11 cellular contexts compared by ENCODE assay signal in genomic region chr7:64046041-64046389, GRCh38. TPM values are rescaled to one million over a fixed set of nuclear protein-coding genes. Genes with fewer than 3 reads are reported as not detected.
DNase-seq lines count a peak whose midpoint lies in the region; ATAC-seq and TF ChIP-seq lines count a peak whose summit lies in the region.
"Had no signal": no experiment of that assay in that cellular context is flagged by ENCODE, and none has a peak within 500 bp of the region (broad histone marks: within the 10 kb centered on the region; RNA-seq: fewer than 3 reads in every experiment).

No MANE protein-coding gene starts in this region.

- ATAC-seq in body of pancreas (no peak), lung (ENCODE audit: insufficient read depth, low FRiP score) (no peak)

- no peak overlapping the region for H3K4me3 Mint-ChIP-seq in neural progenitor cell
- H3K4me3 Mint-ChIP-seq in activated T-helper 2 cell treated with anti-CD3 and anti-CD28 coated beads, Interferon-gamma antibody, Interleukin-2, Interleukin-4, amounts not matched to agents 10 μg/mL and 5 μg/mL and 100 μg/mL, durations not matched to agents 14 hours and 24 hours and 36 hours (ENCODE audit: low read depth), result no peak overlapping the region

- H3K9me3 ChIP-seq in body of pancreas (peaks cover 0 to 6% (median 0%) of the 10 kb centered on the region in 3 donors), lung (ENCODE audit: control insufficient read depth in 2 of 2, insufficient read depth in 1 of 2, low read length in 1 of 2) (peaks cover 0 to 23% of the 10 kb centered on the region in 2 donors), subcutaneous abdominal adipose tissue (ENCODE audit: control insufficient read depth in 5 of 5, low read length in 5 of 5) (peaks cover 0 to 19% (median 9%) of the 10 kb centered on the region in 5 donors), neural progenitor cell (ENCODE audit: low read depth) (peaks cover 14% of the 10 kb centered on the region), HAP-1 (no peaks in the 10 kb centered on the region)

- H3K4me1 Mint-ChIP-seq in neural progenitor cell, result no peaks in the 10 kb centered on the region
- no peaks in the 10 kb centered on the region for H3K4me1 Mint-ChIP-seq in activated T-helper 2 cell treated with anti-CD3 and anti-CD28 coated beads, Interferon-gamma antibody, Interleukin-2, Interleukin-4, amounts not matched to agents 10 μg/mL and 5 μg/mL and 100 μg/mL, durations not matched to agents 14 hours and 24 hours and 36 hours (ENCODE audit: low read depth)

- no peaks in the 10 kb centered on the region for H4K20me1 ChIP-seq in neural progenitor cell (ENCODE audit: low read depth)

- peak overlapping the region; percentile 64 to 83 (median 79) for H3K9ac ChIP-seq in subcutaneous abdominal adipose tissue (ENCODE audit: low read length in 5 of 5)
- H3K9ac ChIP-seq in neural progenitor cell, result no peak overlapping the region

- H3F3A ChIP-seq in neural progenitor cell (ENCODE audit: low read depth), result no peaks in the 10 kb centered on the region

- DNase-seq in NCI-H2227 treated with DMSO at 0.1 percent for 48 hours (lab: John Stamatoyannopoulos, UW) (peak; percentile 20), body of pancreas (peak in 1 of 4 donors; percentile 14), lung (ENCODE audit: low spot score) (no peak), neural progenitor cell (ENCODE audit: low spot score) (no peak), HAP-1 (ENCODE audit: low spot score in 2 of 2) (no peak)
- no peak for DNase-seq in activated T-helper 2 cell treated with anti-CD3 and anti-CD28 coated beads, Interferon-gamma antibody, Interleukin-2, Interleukin-4, amounts not matched to agents 10 μg/mL and 5 μg/mL and 100 μg/mL, durations not matched to agents 14 hours and 24 hours and 36 hours (ENCODE audit: low spot score)
- DNase-seq: activated CD8-positive, alpha-beta memory T cell treated with anti-CD3 and anti-CD28 coated beads, Interleukin-2, amount 50 U/mL, for 4 hours; GF-D8; MM.1S; NCI-H446 had no signal

- H3K27me3 ChIP-seq in body of pancreas, result no peaks in the 10 kb centered on the region
- no peaks in the 10 kb centered on the region for H3K27me3 ChIP-seq in lung (ENCODE audit: control insufficient read depth, insufficient read depth)
- no peaks in the 10 kb centered on the region for H3K27me3 ChIP-seq in subcutaneous abdominal adipose tissue (ENCODE audit: control insufficient read depth in 5 of 5, insufficient read depth in 4 of 5, low read length in 5 of 5)
- H3K27me3 ChIP-seq in neural progenitor cell, result no peaks in the 10 kb centered on the region
- H3K27me3 ChIP-seq in HAP-1 (ENCODE audit: low read depth), result no peaks in the 10 kb centered on the region

- H3K4me2 ChIP-seq in neural progenitor cell, result no peak overlapping the region

- intact Hi-C loops in body of pancreas (cut with DNase I), result no loop called here
- intact Hi-C loops in activated T-helper 2 cell treated with anti-CD3 and anti-CD28 coated beads, Interferon-gamma antibody, Interleukin-2, Interleukin-4, amounts not matched to agents 10 μg/mL and 5 μg/mL and 100 μg/mL, durations not matched to agents 14 hours and 24 hours and 36 hours (cut with micrococcal nuclease), result no loop called here

- H3K36me3 Mint-ChIP-seq in neural progenitor cell, result no peaks in the 10 kb centered on the region
- H3K36me3 Mint-ChIP-seq in activated T-helper 2 cell treated with anti-CD3 and anti-CD28 coated beads, Interferon-gamma antibody, Interleukin-2, Interleukin-4, amounts not matched to agents 10 μg/mL and 5 μg/mL and 100 μg/mL, durations not matched to agents 14 hours and 24 hours and 36 hours (ENCODE audit: low read depth), result no peaks in the 10 kb centered on the region

- H3K4me1 ChIP-seq in body of pancreas (no peaks in the 10 kb centered on the region), lung (ENCODE audit: control insufficient read depth in 2 of 2, insufficient read depth in 2 of 2, low read length in 2 of 2) (peaks cover 0 to 2% of the 10 kb centered on the region in 2 donors), subcutaneous abdominal adipose tissue (ENCODE audit: control insufficient read depth in 5 of 5, insufficient read depth in 5 of 5, low read length in 5 of 5) (peaks cover 0 to 14% (median 12%) of the 10 kb centered on the region in 5 donors), neural progenitor cell (no peaks in the 10 kb centered on the region), HAP-1 (no peaks in the 10 kb centered on the region)

- WGBS in body of pancreas, 2 donors, result 15 to 31% methylated on average over 11 to 12 of the region's 12 CpGs
- 14 to 29% methylated on average over 12 of the region's 12 CpGs for WGBS in lung, 2 donors

- H3K79me2 ChIP-seq in neural progenitor cell (ENCODE audit: low read depth), result no peaks in the 10 kb centered on the region

- no peak for TF ChIP-seq POLR2A in body of pancreas (IDR thresholded peaks at IDR 0.05)

- H3K27ac ChIP-seq in body of pancreas, result peak overlapping the region in 3 of 4 donors; percentile 62 to 77 (median 71)
- no peak overlapping the region for H3K27ac ChIP-seq in lung (ENCODE audit: low read depth in 1 of 2, low read length in 1 of 2)
- peak overlapping the region; percentile 67 for H3K27ac ChIP-seq in subcutaneous abdominal adipose tissue (ENCODE audit: low read depth, low read length)
- H3K27ac ChIP-seq in neural progenitor cell, result no peak overlapping the region

- H3K27me3 Mint-ChIP-seq in neural progenitor cell (ENCODE audit: insufficient read depth, low read depth), result peaks cover 8% of the 10 kb centered on the region
- no peaks in the 10 kb centered on the region for H3K27me3 Mint-ChIP-seq in activated T-helper 2 cell treated with anti-CD3 and anti-CD28 coated beads, Interferon-gamma antibody, Interleukin-2, Interleukin-4, amounts not matched to agents 10 μg/mL and 5 μg/mL and 100 μg/mL, durations not matched to agents 14 hours and 24 hours and 36 hours (ENCODE audit: low read depth)

- no peak overlapping the region for H2AFZ ChIP-seq in neural progenitor cell (replicated peaks)

- H3K9me3 Mint-ChIP-seq in neural progenitor cell, result peaks cover 55% of the 10 kb centered on the region
- H3K9me3 Mint-ChIP-seq in activated T-helper 2 cell treated with anti-CD3 and anti-CD28 coated beads, Interferon-gamma antibody, Interleukin-2, Interleukin-4, amounts not matched to agents 10 μg/mL and 5 μg/mL and 100 μg/mL, durations not matched to agents 14 hours and 24 hours and 36 hours, result peaks cover 58% of the 10 kb centered on the region

- no peaks in the 10 kb centered on the region for H3K36me3 ChIP-seq in body of pancreas (replicated peaks in 1 of 2; ENCODE audit: insufficient read depth in 1 of 2, low read depth in 2 of 2)
- no peaks in the 10 kb centered on the region for H3K36me3 ChIP-seq in lung (ENCODE audit: control insufficient read depth in 2 of 2, insufficient read depth in 2 of 2, low read length in 2 of 2)
- no peaks in the 10 kb centered on the region for H3K36me3 ChIP-seq in subcutaneous abdominal adipose tissue (ENCODE audit: control insufficient read depth in 5 of 5, insufficient read depth in 5 of 5, low read length in 5 of 5)
- H3K36me3 ChIP-seq in neural progenitor cell, result no peaks in the 10 kb centered on the region
- no peaks in the 10 kb centered on the region for H3K36me3 ChIP-seq in HAP-1 (replicated peaks)

- in situ Hi-C loops in HAP-1 (cut with MboI; ENCODE audit: low sequenced_read_pairs), result no loop called here

- no peak for TF ChIP-seq CTCF in body of pancreas (IDR thresholded peaks at IDR 0.05)
- TF ChIP-seq CTCF in lung (IDR thresholded peaks at IDR 0.05; ENCODE audit: control extremely low read depth, extremely low read depth), result no peak
- TF ChIP-seq CTCF in neural progenitor cell (IDR thresholded peaks at IDR 0.05), result no peak

- H3K4me3 ChIP-seq in body of pancreas (peak overlapping the region; percentile 30 to 54), lung (peak overlapping the region; percentile 73), subcutaneous abdominal adipose tissue (ENCODE audit: low read depth in 1 of 5, low read length in 5 of 5) (peak overlapping the region; percentile 77 to 97 (median 90)), neural progenitor cell (no peak overlapping the region), HAP-1 (no peak overlapping the region)

- H3K27ac Mint-ChIP-seq in neural progenitor cell, result no peak overlapping the region
- no peak overlapping the region for H3K27ac Mint-ChIP-seq in activated T-helper 2 cell treated with anti-CD3 and anti-CD28 coated beads, Interferon-gamma antibody, Interleukin-2, Interleukin-4, amounts not matched to agents 10 μg/mL and 5 μg/mL and 100 μg/mL, durations not matched to agents 14 hours and 24 hours and 36 hours

RNA-seq across cellular contexts. Expression of gene ZNF727, which starts 0.8 kb away (rescaled TPM):
- total RNA-seq in body of pancreas (1 to 10 TPM; 2.1 to 8.2 TPM), lung (1 to 10 TPM in 1 of 2 donors, under 1 TPM in 1; 0.34 to 4.4 TPM), neural progenitor cell (ENCODE audit: low replicate concordance) (not detected in 2 replicates)
- polyA plus RNA-seq in lung, result under 1 TPM; 0.08 to 0.12 TPM
- 0.11 and 0.18 TPM in 2 replicates for total RNA-seq in activated T-helper 2 cell treated with anti-CD3 and anti-CD28 coated beads, Interferon-gamma antibody, Interleukin-2, Interleukin-4, amounts not matched to agents 10 μg/mL and 5 μg/mL and 100 μg/mL, durations not matched to agents 14 hours and 24 hours and 36 hours

RNA-seq across cellular contexts. Expression of gene ZNF722, which starts 47.4 kb away (rescaled TPM):
- not detected for total RNA-seq in body of pancreas
- total RNA-seq in lung, result not detected
- not detected for polyA plus RNA-seq in lung
- total RNA-seq in neural progenitor cell (ENCODE audit: low replicate concordance), result not detected in 2 replicates
- total RNA-seq in activated T-helper 2 cell treated with anti-CD3 and anti-CD28 coated beads, Interferon-gamma antibody, Interleukin-2, Interleukin-4, amounts not matched to agents 10 μg/mL and 5 μg/mL and 100 μg/mL, durations not matched to agents 14 hours and 24 hours and 36 hours, result not detected in 2 replicates

Comparison
In these comparisons a context has a peak if more than half of its experiments do, and no peak if none do; other contexts are left out.
1. H3K27ac ChIP-seq: peak in body of pancreas (3 of 4) and subcutaneous abdominal adipose tissue (single experiment); none in lung (0 of 2) and neural progenitor cell (single experiment).
2. H3K4me3 ChIP-seq: peak in body of pancreas (2 of 2), lung (single experiment) and subcutaneous abdominal adipose tissue (5 of 5); none in neural progenitor cell (single experiment) and HAP-1 (single experiment).